Comparison of ENCODE assay signal across 1 cellular context in genomic region chr1:153545067-153546055, GRCh38.
TF ChIP-seq lines count a peak whose summit lies in the region.

TSS of gene S100A4 (minus strand) at chr1:153545806. CDS start at chr1:153544794, 1,012 bp downstream.

TF ChIP-seq in SK-N-SH, 30 proteins besides CTCF, POLR2A, EP300 and RAD21 (continued from another document):
- no peak for TF ChIP-seq REST (IDR thresholded peaks at IDR 0.05; ENCODE audit: low read depth, low read length)
- no peak for TF ChIP-seq RFX5 (IDR thresholded peaks at IDR 0.05; ENCODE audit: low read length)
- TF ChIP-seq CHD2 (IDR thresholded peaks at IDR 0.05; ENCODE audit: low read length, partially characterized antibody) = peak; percentile 15
- no peak for TF ChIP-seq FOSL2 (IDR thresholded peaks at IDR 0.05; ENCODE audit: borderline replicate concordance, low read depth)
- no peak for TF ChIP-seq GABPA (IDR thresholded peaks at IDR 0.05; ENCODE audit: low read depth)
- TF ChIP-seq FOXM1 (IDR thresholded peaks at IDR 0.05; ENCODE audit: low read depth) = no peak
- TF ChIP-seq TCF12 (IDR thresholded peaks at IDR 0.05) = peak; percentile 41; the same call in 1 of the 2 replicates
- TF ChIP-seq USF1 (IDR thresholded peaks at IDR 0.05; ENCODE audit: borderline replicate concordance, low read depth) = no peak
- no peak for TF ChIP-seq PBX3 (IDR thresholded peaks at IDR 0.05)
- TF ChIP-seq GATA2 (CRISPR knock-in tag; IDR thresholded peaks at IDR 0.05) = peak; percentile 46
- no peak for TF ChIP-seq YY1 (IDR thresholded peaks at IDR 0.05; ENCODE audit: low read depth)
- no peak for TF ChIP-seq MEF2A (IDR thresholded peaks at IDR 0.05; ENCODE audit: borderline replicate concordance, low read depth)
- no peak for TF ChIP-seq TEAD4 (IDR thresholded peaks at IDR 0.05; ENCODE audit: borderline replicate concordance, insufficient read depth)
- no peak for TF ChIP-seq TAF1 (IDR thresholded peaks at IDR 0.05; ENCODE audit: borderline replicate concordance, low read depth, low read length)
- no peak for TF ChIP-seq SMC3 (IDR thresholded peaks at IDR 0.05; ENCODE audit: low read depth, low read length)
- 0 out of 2 replicates have a peak, but pooled peaks have one; percentile 38 for TF ChIP-seq SIN3A (IDR thresholded peaks at IDR 0.05; ENCODE audit: borderline replicate concordance, low read depth, low read length)
- no peak for TF ChIP-seq RCOR1 (IDR thresholded peaks at IDR 0.05; ENCODE audit: low read length)
- TF ChIP-seq FOXJ3 (CRISPR knock-in tag; IDR thresholded peaks at IDR 0.05) = no peak
- no peak for TF ChIP-seq ELF1 (IDR thresholded peaks at IDR 0.05)
- TF ChIP-seq USF2 (IDR thresholded peaks at IDR 0.05; ENCODE audit: borderline replicate concordance, low read depth, low read length) = no peak
- TF ChIP-seq MAX (IDR thresholded peaks at IDR 0.05; ENCODE audit: low read depth) = peak; percentile 40; the same call in 1 of the 2 replicates
